In genomic region chr2:198219292-198219691, GRCh38 we compare ENCODE assay signal across 27 cellular contexts.
"Had no signal": no experiment of that assay in that cellular context is flagged by ENCODE, and none has a peak within 500 bp of the region (broad histone marks: within the 10 kb centered on the region; RNA-seq: fewer than 3 reads in every experiment).

No MANE protein-coding gene starts in this region.

- H3K27ac ChIP-seq: left lung, ovary, right atrium auricular region, right lobe of liver, stomach, testis, thyroid gland, transverse colon, upper lobe of left lung, vagina had no signal

- H3K9me3 Mint-ChIP-seq: mesothelial cell of epicardium, naive B cell, nephron progenitor cell had no signal

- DNase-seq: hypothalamus; immature natural killer cell; kidney; left colon; left lung; mesendoderm; naive B cell; natural killer cell; nephron progenitor cell; ovary; right lobe of liver; stimulated activated CD4-positive, alpha-beta T cell treated with anti-CD3 and anti-CD28 coated beads, Interleukin-1b, Interleukin-23, amount 100 ng/mL, for 48 hours; stimulated activated CD4-positive, alpha-beta T cell treated with anti-CD3 and anti-CD28 coated beads, Interleukin-2, amount 100 ng/mL, for 48 hours; stimulated activated CD4-positive, alpha-beta T cell treated with anti-CD3 and anti-CD28 coated beads, Interleukin-4, amount 100 ng/mL, for 4 hours; stimulated activated CD8-positive, alpha-beta memory T cell treated with anti-CD3 and anti-CD28 coated beads, Interleukin-4, amount 100 ng/mL, for 48 hours; stimulated activated naive CD4-positive, alpha-beta T cell; stomach; testis; thyroid gland; transverse colon; upper lobe of left lung had no signal

- H3K9me3 ChIP-seq: left lung, ovary, right atrium auricular region, right lobe of liver, stomach, testis, thyroid gland, transverse colon, upper lobe of left lung, vagina had no signal

- H3K27ac Mint-ChIP-seq: immature natural killer cell, mesothelial cell of epicardium, naive B cell, natural killer cell, nephron progenitor cell, progenitor cell of endocrine pancreas had no signal

- H3K36me3 Mint-ChIP-seq: immature natural killer cell, mesothelial cell of epicardium, naive B cell, natural killer cell had no signal

- H3K4me1 ChIP-seq: left lung, right atrium auricular region, right lobe of liver, testis, thyroid gland, transverse colon, upper lobe of left lung, vagina had no signal

- H3K27me3 ChIP-seq: left lung, ovary, right atrium auricular region, right lobe of liver, stomach, testis, thyroid gland, transverse colon, upper lobe of left lung, vagina had no signal

- H3K36me3 ChIP-seq: left lung, ovary, right atrium auricular region, right lobe of liver, stomach, thyroid gland, transverse colon, upper lobe of left lung, vagina had no signal

- H3K27me3 Mint-ChIP-seq: naive B cell had no signal

- H3K4me1 Mint-ChIP-seq: immature natural killer cell, mesothelial cell of epicardium, naive B cell, natural killer cell had no signal

- H3K4me2 ChIP-seq: smooth muscle cell had no signal

- H3K4me3 Mint-ChIP-seq: immature natural killer cell, mesothelial cell of epicardium, naive B cell, natural killer cell, nephron progenitor cell had no signal

- H3K4me3 ChIP-seq: left lung, lung, ovary, right atrium auricular region, right lobe of liver, smooth muscle cell, stomach, testis, thyroid gland, transverse colon, upper lobe of left lung, vagina had no signal

- ATAC-seq: left colon, left lung, natural killer cell, right lobe of liver had no signal
